ENCODE assay signal across 9 cellular contexts in genomic region chr1:230145953-230146476, GRCh38.
DNase-seq lines count a peak whose midpoint lies in the region; ATAC-seq and TF ChIP-seq lines count a peak whose summit lies in the region.
"Had no signal": no experiment of that assay in that cellular context is flagged by ENCODE, and none has a peak within 500 bp of the region (broad histone marks: within the 10 kb centered on the region; RNA-seq: fewer than 3 reads in every experiment).

No MANE protein-coding gene starts in this region.

- H3K27ac ChIP-seq in Peyer's patch (peak overlapping the region; percentile 7 to 65 (median 44)), mucosa of rectum (ENCODE audit: low read depth in 2 of 2, low read length in 2 of 2) (peak overlapping the region; percentile 8 to 38)

- CTCF ChIA-PET in activated CD8-positive, alpha-beta memory T cell treated with anti-CD3 and anti-CD28 coated beads, Interleukin-2, amount 10 ng/mL, durations not matched to agents 7 days and 5 days (lab: Charles Lee), result interaction anchor here (1.3 kb wide), 1 partner anchor 13 kb away, joined by 3 read pairs; no protein-coding TSS in a partner anchor

- TF ChIP-seq CTCF in Peyer's patch (IDR thresholded peaks at IDR 0.05), result no peak

- no peak overlapping the region for H3K4me3 ChIP-seq in Peyer's patch
- no peak overlapping the region for H3K4me3 ChIP-seq in mucosa of rectum (ENCODE audit: low read length in 2 of 2)

- no peaks in the 10 kb centered on the region for H3K36me3 ChIP-seq in Peyer's patch
- no peaks in the 10 kb centered on the region for H3K36me3 ChIP-seq in mucosa of rectum (ENCODE audit: control insufficient read depth in 2 of 2, insufficient read depth in 2 of 2, low read length in 2 of 2)

- DNase-seq in CMK (ENCODE audit: low read depth) (peak; percentile 80), Peyer's patch (peak in 2 of 3 donors; percentile 46 to 69), NCI-H1436 (lab: John Stamatoyannopoulos, UW) (no peak)
- no peak for DNase-seq in activated CD8-positive, alpha-beta memory T cell treated with anti-CD3 and anti-CD28 coated beads, Interleukin-2, amount 10 ng/mL, durations not matched to agents 7 days and 5 days
- DNase-seq: mesendoderm had no signal

- no peak overlapping the region for H3K9ac ChIP-seq in mucosa of rectum (ENCODE audit: low read depth in 1 of 2, low read length in 2 of 2)

- no peak overlapping the region for H3K4me3 Mint-ChIP-seq in activated CD8-positive, alpha-beta memory T cell treated with anti-CD3 and anti-CD28 coated beads, Interleukin-2, amount 10 ng/mL, durations not matched to agents 7 days and 5 days

- no peaks in the 10 kb centered on the region for H3K9me3 Mint-ChIP-seq in activated CD8-positive, alpha-beta memory T cell treated with anti-CD3 and anti-CD28 coated beads, Interleukin-2, amount 10 ng/mL, durations not matched to agents 7 days and 5 days (ENCODE audit: low read depth)

- ATAC-seq in GM21619 (IDR thresholded peaks at IDR 0.05; ENCODE audit: unreplicated experiment) (peak; percentile 28), HG03039 (IDR thresholded peaks at IDR 0.05; ENCODE audit: unreplicated experiment) (no peak), GM18505 (IDR thresholded peaks at IDR 0.05; ENCODE audit: unreplicated experiment) (no peak)
- no peak for ATAC-seq in activated CD8-positive, alpha-beta memory T cell treated with anti-CD3 and anti-CD28 coated beads, Interleukin-2, amount 10 ng/mL, durations not matched to agents 7 days and 5 days

- TF ChIP-seq POLR2A in Peyer's patch (IDR thresholded peaks at IDR 0.05) (no peak), GM18505 (IDR thresholded peaks at IDR 0.05; ENCODE audit: borderline replicate concordance, extremely low read depth, insufficient read depth, insufficient read length) (no peak)

- H3K4me1 ChIP-seq in Peyer's patch (peaks cover 0 to 24% (median 6%) of the 10 kb centered on the region in 4 donors), mucosa of rectum (ENCODE audit: control insufficient read depth in 2 of 2, insufficient read depth in 2 of 2, low read length in 2 of 2) (peaks cover 2 to 10% of the 10 kb centered on the region in 2 donors)

- no peaks in the 10 kb centered on the region for H3K27me3 ChIP-seq in Peyer's patch
- no peaks in the 10 kb centered on the region for H3K27me3 ChIP-seq in mucosa of rectum (ENCODE audit: control insufficient read depth in 2 of 2, insufficient read depth in 2 of 2, low read length in 2 of 2)

- no peaks in the 10 kb centered on the region for H3K36me3 Mint-ChIP-seq in activated CD8-positive, alpha-beta memory T cell treated with anti-CD3 and anti-CD28 coated beads, Interleukin-2, amount 10 ng/mL, durations not matched to agents 7 days and 5 days

- no peaks in the 10 kb centered on the region for H3K27me3 Mint-ChIP-seq in activated CD8-positive, alpha-beta memory T cell treated with anti-CD3 and anti-CD28 coated beads, Interleukin-2, amount 10 ng/mL, durations not matched to agents 7 days and 5 days

- H3K9me3 ChIP-seq in Peyer's patch, result no peaks in the 10 kb centered on the region
- H3K9me3 ChIP-seq in mucosa of rectum (ENCODE audit: control insufficient read depth in 2 of 2, low read length in 2 of 2), result no peaks in the 10 kb centered on the region

- peaks cover 38% of the 10 kb centered on the region for H3K4me1 Mint-ChIP-seq in activated CD8-positive, alpha-beta memory T cell treated with anti-CD3 and anti-CD28 coated beads, Interleukin-2, amount 10 ng/mL, durations not matched to agents 7 days and 5 days

- no peak overlapping the region for H3K27ac Mint-ChIP-seq in activated CD8-positive, alpha-beta memory T cell treated with anti-CD3 and anti-CD28 coated beads, Interleukin-2, amount 10 ng/mL, durations not matched to agents 7 days and 5 days

Comparison
In these comparisons a context has a peak if more than half of its experiments do, and no peak if none do; other contexts are left out.
1. DNase-seq: peak in CMK (single experiment) and Peyer's patch (2 of 3); none in activated CD8-positive, alpha-beta memory T cell treated with anti-CD3 and anti-CD28 coated beads, Interleukin-2, amount 10 ng/mL, durations not matched to agents 7 days and 5 days (single experiment) and NCI-H1436 (single experiment).